14 cellular contexts compared by ENCODE assay signal in genomic region chr18:80168982-80169381, GRCh38.
"Had no signal": no experiment of that assay in that cellular context is flagged by ENCODE, and none has a peak within 500 bp of the region (broad histone marks: within the 10 kb centered on the region; RNA-seq: fewer than 3 reads in every experiment).

No MANE protein-coding gene starts in this region.

- ATAC-seq: heart left ventricle, left lobe of liver, natural killer cell had no signal

- H3K27ac ChIP-seq: coronary artery, heart left ventricle, prostate gland, uterus had no signal

- DNase-seq: activated CD4-positive, alpha-beta memory T cell treated with anti-CD3 and anti-CD28 coated beads, Interleukin-2, amount 10 ng/mL, durations not matched to agents 7 days and 5 days; activated CD4-positive, alpha-beta T cell treated with anti-CD3 and anti-CD28 coated beads, Interleukin-2, amount 10 ng/mL, durations not matched to agents 24 days and 14 days; activated CD4-positive, CD25-positive, alpha-beta regulatory T cell; activated gamma-delta T cell treated with Interleukin-2 at 50 U/mL for 16 hours; amniotic stem cell; endodermal cell; natural killer cell; stimulated activated CD4-positive, alpha-beta T cell treated with anti-CD3 and anti-CD28 coated beads, Interleukin-4, amount 100 ng/mL, for 24 hours; stimulated activated naive CD4-positive, alpha-beta T cell treated with Interleukin-2 at 50 U/mL for 16 hours; uterus had no signal
